Comparison of ENCODE assay signal across 1 cellular context in the genomic region with DNA sequence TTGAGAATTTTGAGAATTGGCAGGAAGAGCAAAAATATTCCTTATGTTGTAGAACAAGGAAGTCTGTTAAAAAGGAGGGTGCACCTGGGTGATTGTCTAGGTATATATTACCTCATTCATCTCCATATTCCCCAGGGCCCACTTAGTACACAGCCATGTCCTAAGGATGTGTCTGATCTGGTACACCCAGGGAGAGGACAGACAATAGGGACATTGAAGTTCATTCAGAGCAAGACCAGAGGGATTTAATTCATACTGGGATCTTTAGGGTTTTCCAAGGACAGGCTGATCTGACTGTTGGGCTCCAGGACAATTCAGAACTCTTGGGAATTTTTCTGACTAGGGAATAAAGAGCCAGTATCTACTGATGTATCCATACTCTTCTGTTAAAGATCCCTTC.
TF ChIP-seq lines count a peak whose summit lies in the region.

No MANE protein-coding gene starts in this region.

TF ChIP-seq in GM23338, 12 proteins besides CTCF, POLR2A, EP300 and RAD21 (continued from another document):
- no peak for TF ChIP-seq ZNF462 (CRISPR knock-in tag; IDR thresholded peaks at IDR 0.05)
- TF ChIP-seq EZH2 (IDR thresholded peaks at IDR 0.05; ENCODE audit: low read depth, unreplicated experiment), result no peak
- TF ChIP-seq STAT1 (IDR thresholded peaks at IDR 0.05; ENCODE audit: unreplicated experiment), result no peak
